Comparison of ENCODE assay signal across 15 cellular contexts in the genomic region with DNA sequence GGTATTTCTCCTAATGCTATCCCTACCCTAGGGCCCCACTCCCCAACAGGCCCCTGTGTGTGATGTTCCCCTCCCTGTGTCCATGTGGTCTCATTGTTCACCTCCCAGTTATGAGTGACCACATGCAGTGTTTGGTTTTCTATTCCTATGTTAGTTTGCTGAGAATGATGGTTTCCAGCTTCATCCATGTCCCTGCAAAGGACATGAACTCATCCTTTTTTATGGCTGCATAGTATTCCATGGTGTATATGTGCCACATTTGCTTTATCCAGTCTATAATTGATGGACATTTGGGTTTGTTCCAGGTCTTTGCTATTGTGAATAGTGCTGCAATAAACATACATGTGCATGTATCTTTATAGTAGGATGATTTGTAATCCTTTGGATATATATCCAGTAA. TPM values are rescaled to one million over a fixed set of nuclear protein-coding genes. Genes with fewer than 3 reads are reported as not detected.
DNase-seq lines count a peak whose midpoint lies in the region; ATAC-seq, FAIRE-seq and TF ChIP-seq lines count a peak whose summit lies in the region.
"Not testable (repeated sequence)": the region's sequence is repeated elsewhere in the genome, so short reads cannot be mapped to it uniquely, and the experiment has no call there.
"Had no signal": no experiment of that assay in that cellular context is flagged by ENCODE, and none has a peak within 500 bp of the region (broad histone marks: within the 10 kb centered on the region; RNA-seq: fewer than 3 reads in every experiment).

No MANE protein-coding gene starts in this region.

- TF ChIP-seq RAD21 in K562 (CRISPR knock-in tag; conservative IDR thresholded peaks at IDR 0.05 in 1 of 2, IDR thresholded peaks at IDR 0.05 in 1 of 2) = not testable (repeated sequence)

- CTCF ChIA-PET in HEK293 (lab: Yijun Ruan, JAX); K562 (lab: Yijun Ruan, JAX; ENCODE audit: low intra/inter-chr PET ratio): not testable (repeated sequence)

- not testable (repeated sequence) for H3K36me3 ChIP-seq in HEK293 (ENCODE audit: control insufficient read depth in 2 of 2, insufficient read depth in 1 of 2, low read length in 2 of 2); K562 (ENCODE audit: control insufficient read depth, insufficient read depth, low read length)

- not testable (repeated sequence) for ATAC-seq in K562

- not testable (repeated sequence) for H3K4me2 ChIP-seq in K562 (ENCODE audit: insufficient read depth, low read length)

- H3K9me1 ChIP-seq in K562 (ENCODE audit: control insufficient read depth, insufficient read depth, low read length) = not testable (repeated sequence)

- not testable (repeated sequence) for H3K27me3 ChIP-seq in K562 (ENCODE audit: control insufficient read depth in 2 of 2, insufficient read depth in 2 of 2, low read length in 2 of 2)

- not testable (repeated sequence) for H3K4me1 ChIP-seq in HEK293 (ENCODE audit: control insufficient read depth, insufficient read depth, low read length); K562 (replicated peaks in 1 of 2; ENCODE audit: control insufficient read depth in 2 of 2, insufficient read depth in 2 of 2, low read length in 2 of 2)

- not testable (repeated sequence) for H2AFZ ChIP-seq in K562 (ENCODE audit: low read depth, low read length)

- not testable (repeated sequence) for H3K4me3 ChIP-seq in HEK293 (ENCODE audit: low read depth, low read length); K562

- TF ChIP-seq EP300 in K562 (IDR thresholded peaks at IDR 0.05; ENCODE audit: low read length) = not testable (repeated sequence)

- intact Hi-C loops in K562 (cut with micrococcal nuclease) = not testable (repeated sequence)

- not testable (repeated sequence) for TF ChIP-seq CTCF in HEK293 (tag by site-specific recombination; IDR thresholded peaks at IDR 0.05); K562 (IDR thresholded peaks at IDR 0.05 in 2 of 3, conservative IDR thresholded peaks at IDR 0.05 in 1 of 3; ENCODE audit: insufficient read depth in 2 of 3, low read depth in 1 of 3, low read length in 3 of 3)

- H3K9ac ChIP-seq in K562 (ENCODE audit: insufficient read depth in 1 of 2, low read depth in 2 of 2, low read length in 2 of 2) = not testable (repeated sequence)

- not testable (repeated sequence) for H3K9me3 ChIP-seq in HEK293 (ENCODE audit: control insufficient read depth, insufficient read depth, low read depth, low read length); K562 (replicated peaks; ENCODE audit: control insufficient read depth, insufficient read depth, low read depth, low read length)

- H3K79me2 ChIP-seq in K562 (ENCODE audit: control insufficient read depth, insufficient read depth, low read length) = not testable (repeated sequence)

- FAIRE-seq in K562 (lab: Jason Lieb, UNC) = not testable (repeated sequence)

- in situ Hi-C loops in K562 (cut with MboI) = not testable (repeated sequence)

- POLR2A ChIA-PET in HEK293 (lab: Yijun Ruan, JAX); K562 (lab: Yijun Ruan, JAX): not testable (repeated sequence)

- BruUV-seq in K562 (replicated peaks; lab: Mats Ljungman, UMichigan) = not testable (repeated sequence)

- TF ChIP-seq POLR2A in K562 (conservative IDR thresholded peaks at IDR 0.05) = not testable (repeated sequence)

- H4K20me1 ChIP-seq in K562 (replicated peaks; ENCODE audit: control insufficient read depth, insufficient read depth, low read length) = not testable (repeated sequence)

- H3K27ac ChIP-seq in HEK293 (ENCODE audit: extremely low read depth, low read depth, low read length); K562 (ENCODE audit: extremely low read depth, low read depth, low read length): not testable (repeated sequence)

- not testable (repeated sequence) for DNase-seq in K562 (ENCODE audit: extremely low read depth in 1 of 4, low spot score in 3 of 4)

TF ChIP-seq in HEK293, 187 proteins besides CTCF, POLR2A, EP300 and RAD21:
- peak; percentile 91 for TF ChIP-seq ZNF146 (tag by site-specific recombination; IDR thresholded peaks at IDR 0.05)
- TF ChIP-seq, protein P1, sequence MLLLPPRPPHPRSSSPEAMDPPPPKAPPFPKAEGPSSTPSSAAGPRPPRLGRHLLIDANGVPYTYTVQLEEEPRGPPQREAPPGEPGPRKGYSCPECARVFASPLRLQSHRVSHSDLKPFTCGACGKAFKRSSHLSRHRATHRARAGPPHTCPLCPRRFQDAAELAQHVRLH (tag by site-specific recombination; IDR thresholded peaks at IDR 0.05) = peak; percentile 48; the same call in 1 of the 2 replicates

TF ChIP-seq in K562, 482 proteins besides CTCF, POLR2A, EP300 and RAD21:
- TF ChIP-seq ZNF146 (CRISPR knock-in tag; IDR thresholded peaks at IDR 0.05; ENCODE audit: unreplicated experiment) = peak; percentile 59

RNA-seq across cellular contexts. Expression of a gene that starts 19.0 kb away (rescaled TPM):
- not detected in 2 replicates for total RNA-seq in K562 (2011; cell fraction: chromatin; rRNA removed; ENCODE audit: low replicate concordance)
- total RNA-seq in K562 (2011; cell fraction: nucleolus; rRNA removed) = not detected in 2 replicates
- 0.29 TPM in 1 of 2 replicates, not detected in the other for total RNA-seq in K562 (2011; cell fraction: nucleoplasm; rRNA removed)
- total RNA-seq in K562 (2014; rRNA removed) = not detected in 2 replicates
- total RNA-seq in K562 (2014; rRNA removed; fragmentation: Illumina TruSeq; extraction: Trizol) = not detected in 2 replicates
- not detected in 2 replicates for total RNA-seq in K562 (2015; rRNA removed; fragmentation: Illumina TruSeq; extraction: Trizol)
- total RNA-seq in K562 (2021) = not detected in 2 replicates
- polyA plus RNA-seq in K562 (2011; rRNA removed) = not detected in 2 replicates
- not detected in 2 replicates for polyA plus RNA-seq in K562 (2011; cell fraction: cytosol; rRNA removed)
- polyA plus RNA-seq in K562 (2011; cell fraction: nucleus; rRNA removed) = 1.7 TPM in 1 of 2 replicates, not detected in the other
- polyA plus RNA-seq in K562 (2012) = 0.14 TPM in 1 of 2 replicates, not detected in the other
- 0.09 TPM in 1 of 2 replicates, not detected in the other for polyA plus RNA-seq in K562 (2014; fragmentation: Illumina TruSeq; extraction: Trizol)
- polyA plus RNA-seq in K562 (2014; fragmentation: Nextera tagmentation; extraction: Ambion mirVana) = under 1 TPM; 0.06 TPM
- not detected in 2 replicates for polyA plus RNA-seq in K562 (2014; rRNA removed)
- 0.18 TPM in 1 of 2 replicates, not detected in the other for polyA minus RNA-seq in K562 (2011; rRNA and poly(A)+ RNA removed)
- not detected in 2 replicates for polyA minus RNA-seq in K562 (2011; cell fraction: cytosol; rRNA and poly(A)+ RNA removed)
- not detected in 2 replicates for polyA minus RNA-seq in K562 (2011; cell fraction: nucleus; rRNA and poly(A)+ RNA removed)
- total RNA-seq: A172; A673; B cell; Calu3; CD4-positive, CD25-positive, alpha-beta regulatory T cell; Daoy had no signal
- polyA plus RNA-seq: A549; AG04450; BJ; CD14-positive monocyte; CD4-positive, CD25-positive, alpha-beta regulatory T cell had no signal

RNA-seq across cellular contexts. Expression of a gene that starts 51.6 kb away (rescaled TPM):
- not detected in 2 replicates for total RNA-seq in K562 (2011; cell fraction: chromatin; rRNA removed; ENCODE audit: low replicate concordance)
- not detected in 2 replicates for total RNA-seq in K562 (2011; cell fraction: nucleolus; rRNA removed)
- not detected in 2 replicates for total RNA-seq in K562 (2011; cell fraction: nucleoplasm; rRNA removed)
- total RNA-seq in K562 (2014; rRNA removed) (not detected in 2 replicates), K562 (2014; rRNA removed; fragmentation: Illumina TruSeq; extraction: Trizol) (not detected in 2 replicates), K562 (2015; rRNA removed; fragmentation: Illumina TruSeq; extraction: Trizol) (not detected in 2 replicates), K562 (2021) (not detected in 2 replicates)
- polyA plus RNA-seq in K562 (2011; rRNA removed) (not detected in 2 replicates), K562 (2014; fragmentation: Illumina TruSeq; extraction: Trizol) (not detected in 2 replicates), K562 (2014; fragmentation: Nextera tagmentation; extraction: Ambion mirVana) (not detected), K562 (2014; rRNA removed) (not detected in 2 replicates)
- not detected in 2 replicates for polyA plus RNA-seq in K562 (2011; cell fraction: cytosol; rRNA removed)
- not detected in 2 replicates for polyA plus RNA-seq in K562 (2011; cell fraction: nucleus; rRNA removed)
- not detected in 2 replicates for polyA plus RNA-seq in K562 (2012)
- not detected in 2 replicates for polyA minus RNA-seq in K562 (2011; rRNA and poly(A)+ RNA removed)
- not detected in 2 replicates for polyA minus RNA-seq in K562 (2011; cell fraction: cytosol; rRNA and poly(A)+ RNA removed)
- polyA minus RNA-seq in K562 (2011; cell fraction: nucleus; rRNA and poly(A)+ RNA removed) = not detected in 2 replicates
- total RNA-seq: A172; A673; B cell; Caco-2; Calu3; CD4-positive, alpha-beta memory T cell; CD4-positive, alpha-beta T cell; CD4-positive, CD25-positive, alpha-beta regulatory T cell; Daoy had no signal
- polyA plus RNA-seq: A549, AG04450, BJ had no signal
